8 cellular contexts compared by ENCODE assay signal in the genomic region with DNA sequence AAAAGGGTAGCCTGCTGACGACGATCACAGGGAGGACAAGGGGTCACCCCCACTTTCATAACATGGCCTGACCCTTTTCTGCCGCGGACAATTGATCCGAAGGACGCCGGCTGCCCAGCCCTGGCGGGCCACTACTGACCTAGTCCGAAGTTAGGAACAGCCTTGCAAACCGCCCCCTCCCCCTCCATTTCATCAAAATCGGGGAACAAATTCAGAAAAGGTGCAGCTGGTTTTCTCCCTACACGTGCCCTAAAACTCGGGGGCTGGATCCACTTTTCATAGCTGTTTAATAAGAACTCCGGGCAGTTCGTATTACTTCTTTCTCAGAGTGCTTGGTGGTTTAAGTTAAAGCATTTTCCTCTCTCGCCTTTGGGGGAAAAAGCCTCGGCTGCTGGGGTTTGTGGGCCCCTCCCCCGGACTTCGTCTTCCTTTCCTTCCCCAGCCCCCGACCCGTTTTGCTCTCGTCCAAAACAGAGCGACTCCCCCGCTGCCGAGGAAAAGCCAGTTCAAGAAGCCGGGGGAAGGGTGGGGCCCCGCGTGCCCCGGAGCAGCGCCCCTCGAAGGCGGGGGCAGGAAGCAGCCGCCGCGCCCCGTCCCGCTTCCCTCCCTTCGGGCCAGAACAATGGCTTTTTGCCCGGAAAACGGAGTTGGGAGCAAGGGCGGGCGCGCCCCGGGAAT. TPM values are rescaled to one million over a fixed set of nuclear protein-coding genes. Genes with fewer than 3 reads are reported as not detected.
DNase-seq lines count a peak whose midpoint lies in the region; ATAC-seq and TF ChIP-seq lines count a peak whose summit lies in the region.

No MANE protein-coding gene starts in this region.

- H3K4me3 ChIP-seq in CD4-positive, CD25-positive, alpha-beta regulatory T cell (ENCODE audit: low read depth, low read length), result no peak overlapping the region
- H3K4me3 ChIP-seq in WI38 (ENCODE audit: low read depth, low read length), result peak overlapping the region; percentile 49

- TF ChIP-seq CTCF in WI38 (IDR thresholded peaks at IDR 0.05; ENCODE audit: low read depth, low read length), result 0 out of 2 replicates have a peak, but pooled peaks have one; percentile 11

- H3K36me3 Mint-ChIP-seq in CD4-positive, CD25-positive, alpha-beta regulatory T cell, result no peaks in the 10 kb centered on the region
- H3K36me3 Mint-ChIP-seq in natural killer cell treated with Interleukin-12 subunit alpha and Interleukin-12 subunit beta and Interleukin-15 and Interleukin-18, amount 100 ng/mL, for 72 hours, result peaks cover 4% of the 10 kb centered on the region

- ATAC-seq in CD4-positive, CD25-positive, alpha-beta regulatory T cell (ENCODE audit: low read depth in 2 of 2), result peak in 1 of 2 donors; percentile 19
- peak; percentile 24 for ATAC-seq in GM18907 (IDR thresholded peaks at IDR 0.05; ENCODE audit: unreplicated experiment)
- ATAC-seq in natural killer cell treated with Interleukin-12 subunit alpha and Interleukin-12 subunit beta and Interleukin-15 and Interleukin-18, amount 100 ng/mL, for 72 hours, result no peak
- no peak for ATAC-seq in HG02840 (IDR thresholded peaks at IDR 0.05; ENCODE audit: low FRiP score, unreplicated experiment)

- peaks cover 40% of the 10 kb centered on the region for H3K27me3 ChIP-seq in CD4-positive, CD25-positive, alpha-beta regulatory T cell (ENCODE audit: control insufficient read depth, insufficient read depth, low read length)

- peaks cover 0 to 1% (median 0%) of the 10 kb centered on the region in 7 donors for H3K9me3 Mint-ChIP-seq in CD4-positive, CD25-positive, alpha-beta regulatory T cell
- H3K9me3 Mint-ChIP-seq in natural killer cell treated with Interleukin-12 subunit alpha and Interleukin-12 subunit beta and Interleukin-15 and Interleukin-18, amount 100 ng/mL, for 72 hours, result no peaks in the 10 kb centered on the region

- peak overlapping the region; percentile 44 to 78 (median 70) for H3K4me3 Mint-ChIP-seq in CD4-positive, CD25-positive, alpha-beta regulatory T cell
- H3K4me3 Mint-ChIP-seq in natural killer cell treated with Interleukin-12 subunit alpha and Interleukin-12 subunit beta and Interleukin-15 and Interleukin-18, amount 100 ng/mL, for 72 hours, result peak overlapping the region; percentile 49

- peak in 2 of 3 donors; percentile 30 to 53 for DNase-seq in CD4-positive, CD25-positive, alpha-beta regulatory T cell
- peak; percentile 45 for DNase-seq in LoVo (ENCODE audit: low spot score)
- peak; percentile 27 for DNase-seq in fibroblast of peridontal ligament (ENCODE audit: extremely low read depth)
- DNase-seq in natural killer cell treated with Interleukin-12 subunit alpha and Interleukin-12 subunit beta and Interleukin-15 and Interleukin-18, amount 100 ng/mL, for 72 hours (ENCODE audit: low spot score), result no peak
- no peak for DNase-seq in GOT3 (lab: John Stamatoyannopoulos, UW)

- peaks cover 0 to 30% (median 10%) of the 10 kb centered on the region in 4 donors for H3K4me1 Mint-ChIP-seq in CD4-positive, CD25-positive, alpha-beta regulatory T cell
- H3K4me1 Mint-ChIP-seq in natural killer cell treated with Interleukin-12 subunit alpha and Interleukin-12 subunit beta and Interleukin-15 and Interleukin-18, amount 100 ng/mL, for 72 hours (ENCODE audit: low read depth in 2 of 2), result peaks cover 7 to 16% of the 10 kb centered on the region in 2 donors

- no peaks in the 10 kb centered on the region for H3K9me3 ChIP-seq in CD4-positive, CD25-positive, alpha-beta regulatory T cell (ENCODE audit: control insufficient read depth in 2 of 2, low read length in 2 of 2)

- peak overlapping the region in 1 of 3 donors; percentile 51 for H3K27ac Mint-ChIP-seq in CD4-positive, CD25-positive, alpha-beta regulatory T cell
- no peak overlapping the region for H3K27ac Mint-ChIP-seq in natural killer cell treated with Interleukin-12 subunit alpha and Interleukin-12 subunit beta and Interleukin-15 and Interleukin-18, amount 100 ng/mL, for 72 hours

- H3K4me1 ChIP-seq in CD4-positive, CD25-positive, alpha-beta regulatory T cell (ENCODE audit: control insufficient read depth, insufficient read depth, low read length, poor library complexity, severe bottlenecking), result peaks cover 22% of the 10 kb centered on the region

- peaks cover 81% of the 10 kb centered on the region for H3K27me3 Mint-ChIP-seq in CD4-positive, CD25-positive, alpha-beta regulatory T cell
- peaks cover 55 to 61% of the 10 kb centered on the region in 2 donors for H3K27me3 Mint-ChIP-seq in natural killer cell treated with Interleukin-12 subunit alpha and Interleukin-12 subunit beta and Interleukin-15 and Interleukin-18, amount 100 ng/mL, for 72 hours

- no peak overlapping the region for H3K27ac ChIP-seq in CD4-positive, CD25-positive, alpha-beta regulatory T cell (ENCODE audit: insufficient read depth, low read length, poor library complexity, severe bottlenecking)

- H3K36me3 ChIP-seq in CD4-positive, CD25-positive, alpha-beta regulatory T cell (ENCODE audit: control insufficient read depth, insufficient read depth, low read length), result no peaks in the 10 kb centered on the region

RNA-seq across cellular contexts. Expression of a gene that starts 0.6 kb away (rescaled TPM):
- 0.81 TPM for total RNA-seq in CD4-positive, CD25-positive, alpha-beta regulatory T cell
- under 1 TPM in 2 of 4 donors, not detected in 2; 0.11 to 0.17 TPM for polyA plus RNA-seq in CD4-positive, CD25-positive, alpha-beta regulatory T cell
- 1 to 10 TPM in 1 of 2 donors, under 1 TPM in 1; 0.95 to 2.1 TPM for total RNA-seq in natural killer cell treated with Interleukin-12 subunit alpha and Interleukin-12 subunit beta and Interleukin-15 and Interleukin-18, amount 100 ng/mL, for 72 hours

RNA-seq across cellular contexts. Expression of a gene that starts 19.6 kb away (rescaled TPM):
- 3.4 TPM for total RNA-seq in CD4-positive, CD25-positive, alpha-beta regulatory T cell
- polyA plus RNA-seq in CD4-positive, CD25-positive, alpha-beta regulatory T cell, result 1 to 10 TPM in 2 of 4 donors, under 1 TPM in 2; 0.30 to 1.7 (median 0.87) TPM
- 10 to 100 TPM in 1 of 2 donors, 1 to 10 TPM in 1; 9.8 to 46.4 TPM for total RNA-seq in natural killer cell treated with Interleukin-12 subunit alpha and Interleukin-12 subunit beta and Interleukin-15 and Interleukin-18, amount 100 ng/mL, for 72 hours

RNA-seq across cellular contexts. Expression of a gene that starts 46.6 kb away (rescaled TPM):
- total RNA-seq in CD4-positive, CD25-positive, alpha-beta regulatory T cell, result not detected
- polyA plus RNA-seq in CD4-positive, CD25-positive, alpha-beta regulatory T cell, result under 1 TPM in 1 of 4 donors, not detected in 3; 0.08 TPM
- total RNA-seq in natural killer cell treated with Interleukin-12 subunit alpha and Interleukin-12 subunit beta and Interleukin-15 and Interleukin-18, amount 100 ng/mL, for 72 hours, result under 1 TPM in 1 of 2 donors, not detected in 1; 0.14 TPM

Comparison
In these comparisons a context has a peak if more than half of its experiments do, and no peak if none do; other contexts are left out.
1. DNase-seq: peak in CD4-positive, CD25-positive, alpha-beta regulatory T cell (2 of 3), LoVo (single experiment) and fibroblast of peridontal ligament (single experiment); none in natural killer cell treated with Interleukin-12 subunit alpha and Interleukin-12 subunit beta and Interleukin-15 and Interleukin-18, amount 100 ng/mL, for 72 hours (single experiment) and GOT3 (single experiment).